In the genomic region with DNA sequence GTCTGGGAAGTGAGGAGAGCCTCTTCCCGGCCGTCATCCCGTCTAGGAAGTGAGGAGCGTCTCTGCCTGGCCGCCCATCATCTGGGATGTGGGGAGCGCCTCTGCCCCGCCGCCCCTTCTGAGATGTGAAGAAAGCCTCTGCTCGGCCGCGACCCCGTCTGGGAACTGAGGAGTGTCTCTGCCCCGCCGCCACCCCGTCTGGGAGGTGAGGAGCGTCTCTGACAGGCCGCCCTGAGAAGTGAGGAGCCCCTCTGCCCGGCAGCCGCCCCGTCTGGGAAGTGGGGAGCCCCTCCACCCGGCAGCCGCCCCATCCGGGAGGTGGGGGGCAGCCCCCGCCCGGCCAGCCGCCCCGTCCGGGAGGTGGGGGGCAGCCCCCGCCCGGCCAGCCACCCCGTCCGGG, we compare ENCODE assay signal across 9 cellular contexts. TPM values are rescaled to one million over a fixed set of nuclear protein-coding genes. Genes with fewer than 3 reads are reported as not detected.
DNase-seq lines count a peak whose midpoint lies in the region; ATAC-seq and TF ChIP-seq lines count a peak whose summit lies in the region.
"Not testable (repeated sequence)": the region's sequence is repeated elsewhere in the genome, so short reads cannot be mapped to it uniquely, and the experiment has no call there.
"Had no signal": no experiment of that assay in that cellular context is flagged by ENCODE, and none has a peak within 500 bp of the region (broad histone marks: within the 10 kb centered on the region; RNA-seq: fewer than 3 reads in every experiment).

No MANE protein-coding gene starts in this region.

- not testable (repeated sequence) for ATAC-seq in upper lobe of right lung

- H3F3A ChIP-seq in MM.1S (ENCODE audit: insufficient read depth, low read length) = not testable (repeated sequence)

- not testable (repeated sequence) for H4K20me1 ChIP-seq in MM.1S (ENCODE audit: insufficient read depth, low read length)

- not testable (repeated sequence) for H3K9me3 ChIP-seq in MM.1S (replicated peaks; ENCODE audit: insufficient read depth, low read length); upper lobe of right lung

- not testable (repeated sequence) for H3K27ac ChIP-seq in MM.1S (ENCODE audit: low read length); upper lobe of right lung

- H3K9ac ChIP-seq in MM.1S (ENCODE audit: low read length) = not testable (repeated sequence)

- DNase-seq in MM.1S = peak; percentile 0
- DNase-seq in upper lobe of right lung = peak; percentile 32

- intact Hi-C loops in upper lobe of right lung (cut with DNase I) = not testable (repeated sequence)

- not testable (repeated sequence) for H3K4me3 ChIP-seq in MM.1S (ENCODE audit: low read length); upper lobe of right lung

- not testable (repeated sequence) for H3K4me1 ChIP-seq in MM.1S (ENCODE audit: low read length)
- peaks cover 10% of the 10 kb centered on the region for H3K4me1 ChIP-seq in upper lobe of right lung

- not testable (repeated sequence) for H3K9me2 ChIP-seq in MM.1S (replicated peaks; ENCODE audit: insufficient read depth, low read length)

- not testable (repeated sequence) for TF ChIP-seq CTCF in MM.1S (IDR thresholded peaks at IDR 0.05; ENCODE audit: low read length); upper lobe of right lung (IDR thresholded peaks at IDR 0.05)

- not testable (repeated sequence) for H3K4me2 ChIP-seq in MM.1S (ENCODE audit: low read depth, low read length)

- not testable (repeated sequence) for H3K27me3 ChIP-seq in MM.1S (replicated peaks; ENCODE audit: insufficient read depth, low read length); upper lobe of right lung

- not testable (repeated sequence) for H3K79me2 ChIP-seq in MM.1S (ENCODE audit: low read length)

- H3K36me3 ChIP-seq in MM.1S (replicated peaks; ENCODE audit: insufficient read depth, low read length); upper lobe of right lung: not testable (repeated sequence)

- H2AFZ ChIP-seq in MM.1S (ENCODE audit: low read length) = not testable (repeated sequence)

RNA-seq across cellular contexts. Expression of a gene that starts 8.5 kb away (rescaled TPM):
- 167 TPM for total RNA-seq in upper lobe of right lung

RNA-seq across cellular contexts. Expression of a gene that starts 9.3 kb away (rescaled TPM):
- 50.6 TPM for total RNA-seq in upper lobe of right lung
- total RNA-seq: A172 had no signal

RNA-seq across cellular contexts. Expression of a gene that starts 16.3 kb away (rescaled TPM):
- total RNA-seq in upper lobe of right lung = 67.6 TPM

RNA-seq across cellular contexts. Expression of a gene that starts 40.2 kb away (rescaled TPM):
- total RNA-seq in upper lobe of right lung = 38.0 TPM
- total RNA-seq: A673, Caco-2 had no signal

RNA-seq across cellular contexts. Expression of a gene that starts 59.9 kb away (rescaled TPM):
- 5.4 TPM for total RNA-seq in upper lobe of right lung
- total RNA-seq: A673; B cell; CD4-positive, alpha-beta memory T cell; CD4-positive, CD25-positive, alpha-beta regulatory T cell; CD8-positive, alpha-beta T cell had no signal
